In genomic region chr20:58544891-58545290, GRCh38 we compare ENCODE assay signal across 14 cellular contexts. TPM values are rescaled to one million over a fixed set of nuclear protein-coding genes. Genes with fewer than 3 reads are reported as not detected.
A peak's percentile ranks its signal among the peaks of the same experiment; 100 is the strongest.
DNase-seq lines count a peak whose midpoint lies in the region; ATAC-seq, FAIRE-seq and TF ChIP-seq lines count a peak whose summit lies in the region.
"Had no signal": no experiment of that assay in that cellular context is flagged by ENCODE, and none has a peak within 500 bp of the region (broad histone marks: within the 10 kb centered on the region; RNA-seq: fewer than 3 reads in every experiment).

No MANE protein-coding gene starts in this region.

- H3K4me1 ChIP-seq in right atrium auricular region, result no peaks in the 10 kb centered on the region
- no peaks in the 10 kb centered on the region for H3K4me1 ChIP-seq in left ventricle myocardium inferior
- H3K4me1 ChIP-seq in astrocyte (ENCODE audit: insufficient read depth, low read length), result peaks cover 46% of the 10 kb centered on the region
- peaks cover 73% of the 10 kb centered on the region for H3K4me1 ChIP-seq in osteoblast (ENCODE audit: insufficient read depth, low read length)

- H3K27ac Mint-ChIP-seq in astrocyte (ENCODE audit: unreplicated experiment), result no peak overlapping the region
- H3K27ac Mint-ChIP-seq in type B pancreatic cell, result no peak overlapping the region
- H3K27ac Mint-ChIP-seq: CD4-positive, CD25-positive, alpha-beta regulatory T cell had no signal

- H3K79me2 ChIP-seq in astrocyte (ENCODE audit: insufficient read depth, low read length) (no peaks in the 10 kb centered on the region), osteoblast (ENCODE audit: insufficient read depth, low read length) (no peaks in the 10 kb centered on the region)

- H3K9me3 Mint-ChIP-seq in astrocyte (ENCODE audit: unreplicated experiment), result no peaks in the 10 kb centered on the region
- no peaks in the 10 kb centered on the region for H3K9me3 Mint-ChIP-seq in type B pancreatic cell
- H3K9me3 Mint-ChIP-seq: CD4-positive, CD25-positive, alpha-beta regulatory T cell had no signal

- no peak overlapping the region for H3K27ac ChIP-seq in right atrium auricular region
- no peak overlapping the region for H3K27ac ChIP-seq in left ventricle myocardium inferior (replicated peaks)
- peak overlapping the region; percentile 64 for H3K27ac ChIP-seq in astrocyte (ENCODE audit: low read depth, low read length)
- H3K27ac ChIP-seq in osteoblast (ENCODE audit: low read depth, low read length), result peak overlapping the region; percentile 81
- H3K27ac ChIP-seq: BLaER1 treated with 17β-estradiol and CSF1 and Interleukin-3, amounts not matched to agents 10 nM and 100 nM had no signal

- H3K4me3 ChIP-seq in right atrium auricular region, result no peak overlapping the region
- H3K4me3 ChIP-seq in left ventricle myocardium inferior, result no peak overlapping the region
- H3K4me3 ChIP-seq in astrocyte (ENCODE audit: insufficient read depth, low read depth, low read length), result no peak overlapping the region
- no peak overlapping the region for H3K4me3 ChIP-seq in osteoblast (ENCODE audit: insufficient read depth, low read length)
- H3K4me3 ChIP-seq: BLaER1 treated with 17β-estradiol and CSF1 and Interleukin-3, amounts not matched to agents 10 nM and 100 nM had no signal

- H3K4me2 ChIP-seq in astrocyte (ENCODE audit: low read length) (no peak overlapping the region), osteoblast (ENCODE audit: insufficient read depth, low read length) (no peak overlapping the region)
- H3K4me2 ChIP-seq: BLaER1 treated with 17β-estradiol and CSF1 and Interleukin-3, amounts not matched to agents 10 nM and 100 nM had no signal

- FAIRE-seq in astrocyte (lab: Jason Lieb, UNC), result no peak

- H2AFZ ChIP-seq in astrocyte (ENCODE audit: low read depth, low read length) (no peak overlapping the region), osteoblast (ENCODE audit: low read length) (no peak overlapping the region)

- ATAC-seq in GM19351 (IDR thresholded peaks at IDR 0.05; ENCODE audit: unreplicated experiment), result no peak
- ATAC-seq: HCT116 had no signal

- peak; percentile 32 for DNase-seq in right atrium auricular region (ENCODE audit: low spot score)
- DNase-seq in left ventricle myocardium inferior, result no peak
- DNase-seq in astrocyte (ENCODE audit: low read depth), result no peak
- no peak for DNase-seq in osteoblast (ENCODE audit: insufficient read length, low spot score, missing footprints)
- DNase-seq in type B pancreatic cell (ENCODE audit: extremely low spot score, unreplicated experiment), result peak; percentile 31
- DNase-seq in NCI-H1694 (lab: John Stamatoyannopoulos, UW), result no peak
- no peak for DNase-seq in AG08396 (ENCODE audit: low spot score)
- DNase-seq: 8988T; Calu3; CD4-positive, CD25-positive, alpha-beta regulatory T cell; DMS 273 treated with DMSO at 0.1 percent for 48 hours had no signal

- intact Hi-C loops in left ventricle myocardium inferior (cut with micrococcal nuclease), result no loop called here

- H3K36me3 Mint-ChIP-seq in astrocyte (ENCODE audit: low read depth, unreplicated experiment), result peaks cover 5% of the 10 kb centered on the region
- no peaks in the 10 kb centered on the region for H3K36me3 Mint-ChIP-seq in type B pancreatic cell
- H3K36me3 Mint-ChIP-seq: CD4-positive, CD25-positive, alpha-beta regulatory T cell had no signal

- H3K4me1 Mint-ChIP-seq in astrocyte (ENCODE audit: low read depth, unreplicated experiment), result peaks cover 25% of the 10 kb centered on the region
- H3K4me1 Mint-ChIP-seq in type B pancreatic cell (ENCODE audit: unreplicated experiment), result peaks cover 50% of the 10 kb centered on the region
- H3K4me1 Mint-ChIP-seq: CD4-positive, CD25-positive, alpha-beta regulatory T cell had no signal

- H3K9ac ChIP-seq in astrocyte (ENCODE audit: low read length), result no peak overlapping the region
- H3K9ac ChIP-seq: BLaER1 treated with 17β-estradiol and CSF1 and Interleukin-3, amounts not matched to agents 10 nM and 100 nM had no signal

- H4K20me1 ChIP-seq in astrocyte (ENCODE audit: insufficient read depth, low read length) (no peaks in the 10 kb centered on the region), osteoblast (ENCODE audit: insufficient read depth, low read length) (no peaks in the 10 kb centered on the region)
- H4K20me1 ChIP-seq: BLaER1 treated with 17β-estradiol and CSF1 and Interleukin-3, amounts not matched to agents 10 nM and 100 nM had no signal

- H3K27me3 Mint-ChIP-seq in astrocyte (ENCODE audit: low read depth, unreplicated experiment), result no peaks in the 10 kb centered on the region
- H3K27me3 Mint-ChIP-seq in type B pancreatic cell, result peaks cover 29% of the 10 kb centered on the region

- H3K36me3 ChIP-seq in right atrium auricular region (no peaks in the 10 kb centered on the region), left ventricle myocardium inferior (no peaks in the 10 kb centered on the region), astrocyte (ENCODE audit: insufficient read depth, low read length) (no peaks in the 10 kb centered on the region), osteoblast (ENCODE audit: insufficient read depth, low read length) (peaks cover 9% of the 10 kb centered on the region)
- H3K36me3 ChIP-seq: BLaER1 treated with 17β-estradiol and CSF1 and Interleukin-3, amounts not matched to agents 10 nM and 100 nM had no signal

- H3K4me3 Mint-ChIP-seq in astrocyte (ENCODE audit: unreplicated experiment), result no peak overlapping the region
- no peak overlapping the region for H3K4me3 Mint-ChIP-seq in type B pancreatic cell
- H3K4me3 Mint-ChIP-seq: CD4-positive, CD25-positive, alpha-beta regulatory T cell had no signal

- TF ChIP-seq CTCF in right atrium auricular region (IDR thresholded peaks at IDR 0.05), result no peak
- no peak for TF ChIP-seq CTCF in left ventricle myocardium inferior (IDR thresholded peaks at IDR 0.05; ENCODE audit: borderline replicate concordance)
- TF ChIP-seq CTCF in astrocyte (IDR thresholded peaks at IDR 0.05; ENCODE audit: insufficient read depth, low read depth, low read length), result no peak
- TF ChIP-seq CTCF in osteoblast (IDR thresholded peaks at IDR 0.05; ENCODE audit: extremely low read depth, low read depth, low read length), result no peak
- TF ChIP-seq CTCF in type B pancreatic cell (conservative IDR thresholded peaks at IDR 0.05), result no peak

- no peaks in the 10 kb centered on the region for H3K27me3 ChIP-seq in right atrium auricular region
- H3K27me3 ChIP-seq in left ventricle myocardium inferior (ENCODE audit: low read depth), result peaks cover 67% of the 10 kb centered on the region
- no peaks in the 10 kb centered on the region for H3K27me3 ChIP-seq in astrocyte (ENCODE audit: insufficient read depth, low read length)
- H3K27me3 ChIP-seq in osteoblast (ENCODE audit: insufficient read depth, low read length), result no peaks in the 10 kb centered on the region
- H3K27me3 ChIP-seq: BLaER1 treated with 17β-estradiol and CSF1 and Interleukin-3, amounts not matched to agents 10 nM and 100 nM had no signal

- H3K9me3 ChIP-seq in right atrium auricular region (no peaks in the 10 kb centered on the region), left ventricle myocardium inferior (replicated peaks) (no peaks in the 10 kb centered on the region), astrocyte (ENCODE audit: insufficient read depth, low read depth, low read length) (no peaks in the 10 kb centered on the region), osteoblast (ENCODE audit: low read depth, low read length) (no peaks in the 10 kb centered on the region)
- H3K9me3 ChIP-seq: BLaER1 treated with 17β-estradiol and CSF1 and Interleukin-3, amounts not matched to agents 10 nM and 100 nM had no signal

RNA-seq across cellular contexts. Expression of gene APCDD1L, which starts 29.7 kb away (rescaled TPM):
- total RNA-seq in right atrium auricular region (1 to 10 TPM in 1 of 2 donors, under 1 TPM in 1; 0.89 to 1.5 TPM), left ventricle myocardium inferior (0.91 TPM), astrocyte (16.4 and 23.3 TPM in 2 replicates), osteoblast (16.3 and 16.5 TPM in 2 replicates), type B pancreatic cell (ENCODE audit: low replicate concordance) (0.26 and 0.53 TPM in 2 replicates)
- total RNA-seq: Calu3; CD4-positive, CD25-positive, alpha-beta regulatory T cell had no signal

Comparison
In these comparisons a context has a peak if more than half of its experiments do, and no peak if none do; other contexts are left out.
1. DNase-seq: peak in right atrium auricular region (single experiment) and type B pancreatic cell (single experiment); none in left ventricle myocardium inferior (single experiment), astrocyte (single experiment), osteoblast (single experiment), NCI-H1694 (single experiment) and AG08396 (single experiment).
2. H3K27ac ChIP-seq: peak in astrocyte (single experiment) and osteoblast (single experiment); none in right atrium auricular region (0 of 2) and left ventricle myocardium inferior (single experiment).